12 cellular contexts compared by ENCODE assay signal in the genomic region with DNA sequence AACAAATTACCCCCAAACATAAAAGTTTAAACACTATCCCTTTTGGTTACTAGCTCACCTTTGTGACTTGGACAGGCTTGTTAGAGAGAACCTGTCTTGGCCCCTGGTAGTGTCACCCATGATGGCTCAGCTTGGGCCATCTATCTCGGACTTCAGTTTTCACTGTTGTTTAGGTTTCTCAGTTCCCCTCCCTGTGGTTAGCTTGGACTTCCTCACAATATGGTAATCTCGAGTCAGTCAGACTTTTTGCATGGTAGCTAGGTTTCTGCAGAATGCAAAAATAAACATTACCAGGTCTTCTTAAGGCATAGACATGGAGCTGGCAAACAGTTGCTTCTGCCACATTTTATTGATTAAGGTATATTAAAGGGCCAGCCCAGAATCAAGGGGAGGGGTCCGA.
DNase-seq lines count a peak whose midpoint lies in the region; ATAC-seq, FAIRE-seq and TF ChIP-seq lines count a peak whose summit lies in the region.
"Had no signal": no experiment of that assay in that cellular context is flagged by ENCODE, and none has a peak within 500 bp of the region (broad histone marks: within the 10 kb centered on the region; RNA-seq: fewer than 3 reads in every experiment).

No MANE protein-coding gene starts in this region.

- FAIRE-seq in GM12891 (lab: Jason Lieb, UNC): peak; percentile 84
- FAIRE-seq: endometrium had no signal

- no peak for TF ChIP-seq POLR2A in GM12891 (IDR thresholded peaks at IDR 0.05; ENCODE audit: low read depth, low read length)

- H3K4me3 Mint-ChIP-seq in osteocyte (ENCODE audit: unreplicated experiment): no peak overlapping the region

- DNase-seq in GM12891 (ENCODE audit: insufficient read length, low spot score) (peak; percentile 10), GF-D8 (lab: John Stamatoyannopoulos, UW) (no peak), NCI-H1092 (lab: John Stamatoyannopoulos, UW) (no peak), osteocyte (ENCODE audit: extremely low spot score, unreplicated experiment) (no peak)
- DNase-seq in activated CD4-positive, CD25-positive, alpha-beta regulatory T cell (lab: John Stamatoyannopoulos, UW): no peak
- DNase-seq: activated CD4-positive, alpha-beta T cell treated with anti-CD3 and anti-CD28 coated beads, Interleukin-2, amount 50 U/mL, for 48 hours; NCI-H2081 treated with DMSO at 0.1 percent for 48 hours; stimulated activated CD4-positive, alpha-beta T cell treated with anti-CD3 and anti-CD28 coated beads, Interleukin-12 subunit alpha, Interleukin-12 subunit beta, amount 100 ng/mL, for 4 hours had no signal

- peaks cover 18% of the 10 kb centered on the region for H3K9me3 Mint-ChIP-seq in osteocyte (ENCODE audit: unreplicated experiment)

- no peaks in the 10 kb centered on the region for H3K36me3 Mint-ChIP-seq in osteocyte (ENCODE audit: unreplicated experiment)

- H3K27ac Mint-ChIP-seq in osteocyte (ENCODE audit: unreplicated experiment): no peak overlapping the region

- H3K4me1 Mint-ChIP-seq in osteocyte (ENCODE audit: unreplicated experiment): no peaks in the 10 kb centered on the region

- no peak for TF ChIP-seq CTCF in osteocyte (IDR thresholded peaks at IDR 0.05)

- ATAC-seq in GM19438 (IDR thresholded peaks at IDR 0.05; ENCODE audit: low read depth, unreplicated experiment): peak; percentile 85
- ATAC-seq in HG02884 (IDR thresholded peaks at IDR 0.05; ENCODE audit: unreplicated experiment): peak; percentile 96
- ATAC-seq in HG03571 (IDR thresholded peaks at IDR 0.05; ENCODE audit: unreplicated experiment): peak; percentile 100

- no peaks in the 10 kb centered on the region for H3K27me3 Mint-ChIP-seq in osteocyte (ENCODE audit: unreplicated experiment)

TF ChIP-seq in GM12891, 5 proteins besides CTCF, POLR2A, EP300 and RAD21:
- no peak for TF ChIP-seq TAF1 (IDR thresholded peaks at IDR 0.05; ENCODE audit: low read depth, low read length)
- peak; percentile 98 for TF ChIP-seq SPI1 (IDR thresholded peaks at IDR 0.05; ENCODE audit: low read depth, low read length)
- peak; percentile 84 for TF ChIP-seq POU2F2 (IDR thresholded peaks at IDR 0.05; ENCODE audit: low read depth, low read length)
- TF ChIP-seq PAX5 (IDR thresholded peaks at IDR 0.05; ENCODE audit: insufficient read depth, low read length, severe bottlenecking): no peak
